Comparison of ENCODE assay signal across 3 cellular contexts in the genomic region with DNA sequence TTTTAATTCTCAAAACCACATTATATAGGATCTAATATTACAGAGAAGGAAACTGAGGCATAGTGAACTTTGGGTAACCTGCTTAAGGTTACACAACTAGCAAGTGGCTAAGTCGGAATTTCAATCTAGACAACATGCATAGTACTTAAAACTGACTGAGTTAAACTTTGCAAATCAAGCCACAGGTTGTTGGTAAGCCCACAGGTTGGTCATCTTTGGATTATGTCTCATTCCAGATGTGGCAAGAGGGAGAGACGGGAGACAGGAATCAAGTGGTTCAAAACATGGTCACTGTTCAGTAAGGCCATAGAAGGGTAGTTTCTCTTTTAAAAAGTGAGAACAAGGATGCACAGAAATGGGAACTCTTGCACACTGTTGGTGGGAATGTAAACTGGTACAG.
TF ChIP-seq lines count a peak whose summit lies in the region.

No MANE protein-coding gene starts in this region.

TF ChIP-seq in SK-N-SH, 30 proteins besides CTCF, POLR2A, EP300 and RAD21:
- TF ChIP-seq RXRA (IDR thresholded peaks at IDR 0.05; ENCODE audit: borderline replicate concordance, low read depth) (no peak), GATA2 (CRISPR knock-in tag; IDR thresholded peaks at IDR 0.05) (no peak)
- TF ChIP-seq, protein P1, sequence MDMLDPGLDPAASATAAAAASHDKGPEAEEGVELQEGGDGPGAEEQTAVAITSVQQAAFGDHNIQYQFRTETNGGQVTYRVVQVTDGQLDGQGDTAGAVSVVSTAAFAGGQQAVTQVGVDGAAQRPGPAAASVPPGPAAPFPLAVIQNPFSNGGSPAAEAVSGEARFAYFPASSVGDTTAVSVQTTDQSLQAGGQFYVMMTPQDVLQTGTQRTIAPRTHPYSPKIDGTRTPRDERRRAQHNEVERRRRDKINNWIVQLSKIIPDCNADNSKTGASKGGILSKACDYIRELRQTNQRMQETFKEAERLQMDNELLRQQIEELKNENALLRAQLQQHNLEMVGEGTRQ (IDR thresholded peaks at IDR 0.05; ENCODE audit: borderline replicate concordance, low read depth, low read length): no peak
TF ChIP-seq in SK-N-SH: peak in this region for 0.

TF ChIP-seq in SK-N-SH treated with all-trans-retinoic acid at 6 μM for 48 hours, 23 proteins besides CTCF, POLR2A, EP300 and RAD21 (continued from another document):
- TF ChIP-seq BACH2 (CRISPR knock-in tag; IDR thresholded peaks at IDR 0.05; ENCODE audit: borderline replicate concordance) (no peak), ZFP3 (CRISPR knock-in tag; IDR thresholded peaks at IDR 0.05) (no peak)
- TF ChIP-seq, protein P2, sequence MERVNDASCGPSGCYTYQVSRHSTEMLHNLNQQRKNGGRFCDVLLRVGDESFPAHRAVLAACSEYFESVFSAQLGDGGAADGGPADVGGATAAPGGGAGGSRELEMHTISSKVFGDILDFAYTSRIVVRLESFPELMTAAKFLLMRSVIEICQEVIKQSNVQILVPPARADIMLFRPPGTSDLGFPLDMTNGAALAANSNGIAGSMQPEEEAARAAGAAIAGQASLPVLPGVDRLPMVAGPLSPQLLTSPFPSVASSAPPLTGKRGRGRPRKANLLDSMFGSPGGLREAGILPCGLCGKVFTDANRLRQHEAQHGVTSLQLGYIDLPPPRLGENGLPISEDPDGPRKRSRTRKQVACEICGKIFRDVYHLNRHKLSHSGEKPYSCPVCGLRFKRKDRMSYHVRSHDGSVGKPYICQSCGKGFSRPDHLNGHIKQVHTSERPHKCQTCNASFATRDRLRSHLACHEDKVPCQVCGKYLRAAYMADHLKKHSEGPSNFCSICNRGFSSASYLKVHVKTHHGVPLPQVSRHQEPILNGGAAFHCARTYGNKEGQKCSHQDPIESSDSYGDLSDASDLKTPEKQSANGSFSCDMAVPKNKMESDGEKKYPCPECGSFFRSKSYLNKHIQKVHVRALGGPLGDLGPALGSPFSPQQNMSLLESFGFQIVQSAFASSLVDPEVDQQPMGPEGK (CRISPR knock-in tag; IDR thresholded peaks at IDR 0.05; ENCODE audit: borderline replicate concordance): no peak
- TF ChIP-seq, protein P3, sequence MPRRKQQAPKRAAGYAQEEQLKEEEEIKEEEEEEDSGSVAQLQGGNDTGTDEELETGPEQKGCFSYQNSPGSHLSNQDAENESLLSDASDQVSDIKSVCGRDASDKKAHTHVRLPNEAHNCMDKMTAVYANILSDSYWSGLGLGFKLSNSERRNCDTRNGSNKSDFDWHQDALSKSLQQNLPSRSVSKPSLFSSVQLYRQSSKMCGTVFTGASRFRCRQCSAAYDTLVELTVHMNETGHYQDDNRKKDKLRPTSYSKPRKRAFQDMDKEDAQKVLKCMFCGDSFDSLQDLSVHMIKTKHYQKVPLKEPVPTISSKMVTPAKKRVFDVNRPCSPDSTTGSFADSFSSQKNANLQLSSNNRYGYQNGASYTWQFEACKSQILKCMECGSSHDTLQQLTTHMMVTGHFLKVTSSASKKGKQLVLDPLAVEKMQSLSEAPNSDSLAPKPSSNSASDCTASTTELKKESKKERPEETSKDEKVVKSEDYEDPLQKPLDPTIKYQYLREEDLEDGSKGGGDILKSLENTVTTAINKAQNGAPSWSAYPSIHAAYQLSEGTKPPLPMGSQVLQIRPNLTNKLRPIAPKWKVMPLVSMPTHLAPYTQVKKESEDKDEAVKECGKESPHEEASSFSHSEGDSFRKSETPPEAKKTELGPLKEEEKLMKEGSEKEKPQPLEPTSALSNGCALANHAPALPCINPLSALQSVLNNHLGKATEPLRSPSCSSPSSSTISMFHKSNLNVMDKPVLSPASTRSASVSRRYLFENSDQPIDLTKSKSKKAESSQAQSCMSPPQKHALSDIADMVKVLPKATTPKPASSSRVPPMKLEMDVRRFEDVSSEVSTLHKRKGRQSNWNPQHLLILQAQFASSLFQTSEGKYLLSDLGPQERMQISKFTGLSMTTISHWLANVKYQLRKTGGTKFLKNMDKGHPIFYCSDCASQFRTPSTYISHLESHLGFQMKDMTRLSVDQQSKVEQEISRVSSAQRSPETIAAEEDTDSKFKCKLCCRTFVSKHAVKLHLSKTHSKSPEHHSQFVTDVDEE (CRISPR knock-in tag; IDR thresholded peaks at IDR 0.05): no peak

TF ChIP-seq in K562, 482 proteins besides CTCF, POLR2A, EP300 and RAD21:
- TF ChIP-seq ZNF165 (CRISPR knock-in tag; IDR thresholded peaks at IDR 0.05; ENCODE audit: borderline replicate concordance) (no peak), ZNF197 (CRISPR knock-in tag; IDR thresholded peaks at IDR 0.05; ENCODE audit: low read depth) (no peak), ZFPM2 (CRISPR knock-in tag; IDR thresholded peaks at IDR 0.05) (0 out of 2 replicates have a peak, but pooled peaks have one; percentile 24), ZNF586 (CRISPR knock-in tag; conservative IDR thresholded peaks at IDR 0.05) (no peak)
